13 cellular contexts compared by ENCODE assay signal in the genomic region with DNA sequence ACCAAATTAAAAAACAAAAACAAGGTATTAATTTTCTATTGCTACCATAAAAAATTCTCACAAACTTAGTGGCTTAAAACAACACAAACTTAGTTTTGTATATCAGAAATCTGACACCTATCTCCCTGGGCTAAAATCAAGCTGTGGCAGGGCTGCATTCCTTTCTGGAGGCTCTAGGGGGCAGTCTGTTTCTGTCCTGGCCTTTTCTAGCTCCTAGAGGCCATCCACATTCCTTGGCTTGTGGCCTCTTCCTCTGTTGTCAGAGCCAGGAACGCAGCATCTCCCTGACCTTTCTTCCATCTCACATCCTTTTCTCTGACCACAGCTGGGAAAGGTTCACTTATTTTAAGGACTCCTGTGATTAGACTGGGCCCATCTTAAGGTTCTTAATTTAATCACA. TPM values are rescaled to one million over a fixed set of nuclear protein-coding genes. Genes with fewer than 3 reads are reported as not detected.
DNase-seq lines count a peak whose midpoint lies in the region; ATAC-seq and TF ChIP-seq lines count a peak whose summit lies in the region.
"Had no signal": no experiment of that assay in that cellular context is flagged by ENCODE, and none has a peak within 500 bp of the region (broad histone marks: within the 10 kb centered on the region; RNA-seq: fewer than 3 reads in every experiment).

No MANE protein-coding gene starts in this region.

- H2AK5ac ChIP-seq in mesendoderm (ENCODE audit: low read length) = no peak overlapping the region

- H3K36me3 ChIP-seq in mesendoderm (ENCODE audit: control insufficient read depth, insufficient read depth, low read length) (no peaks in the 10 kb centered on the region), suprapubic skin (no peaks in the 10 kb centered on the region)
- H3K36me3 ChIP-seq: MG63 had no signal

- H4K5ac ChIP-seq in mesendoderm (ENCODE audit: low read length) = no peak overlapping the region

- no peak overlapping the region for H3K27ac ChIP-seq in HL-60 (replicated peaks)
- no peak overlapping the region for H3K27ac ChIP-seq in VCaP
- no peak overlapping the region for H3K27ac ChIP-seq in mesendoderm (ENCODE audit: low read depth, low read length)
- no peak overlapping the region for H3K27ac ChIP-seq in suprapubic skin

- ATAC-seq in activated CD4-positive, alpha-beta T cell treated with anti-CD3 and anti-CD28 coated beads for 36 hours = no peak
- ATAC-seq in GM21786 (IDR thresholded peaks at IDR 0.05; ENCODE audit: unreplicated experiment) = no peak
- ATAC-seq: naive thymus-derived CD4-positive, alpha-beta T cell had no signal

- peaks cover 3% of the 10 kb centered on the region for H3K9me3 Mint-ChIP-seq in activated CD4-positive, alpha-beta T cell treated with anti-CD3 and anti-CD28 coated beads for 36 hours (ENCODE audit: low read depth)

- peaks cover 6% of the 10 kb centered on the region for H3K9me3 ChIP-seq in suprapubic skin
- H3K9me3 ChIP-seq: MG63 had no signal

- no peak overlapping the region for H2BK5ac ChIP-seq in mesendoderm (ENCODE audit: low read length)

- peaks cover 29% of the 10 kb centered on the region for H3K4me1 Mint-ChIP-seq in activated CD4-positive, alpha-beta T cell treated with anti-CD3 and anti-CD28 coated beads for 36 hours

- H3K4me3 ChIP-seq in HL-60 (replicated peaks; ENCODE audit: insufficient read depth, low read length) (no peak overlapping the region), mesendoderm (ENCODE audit: low read length) (no peak overlapping the region), suprapubic skin (no peak overlapping the region)
- H3K4me3 ChIP-seq: MG63 had no signal

- TF ChIP-seq CTCF in HL-60 (IDR thresholded peaks at IDR 0.05; ENCODE audit: insufficient read depth, low read length) = peak; percentile 11
- TF ChIP-seq CTCF in VCaP (conservative IDR thresholded peaks at IDR 0.05) = 0 out of 2 replicates have a peak, but pooled peaks have one; percentile 23
- no peak for TF ChIP-seq CTCF in suprapubic skin (IDR thresholded peaks at IDR 0.05)

- no CpG with 5 or more reads among the region's 1 CpG for WGBS in mesendoderm (ENCODE audit: extremely low coverage, insufficient coverage, low lambda C conversion rate)
- WGBS in suprapubic skin = 84% methylated on average over 1 of the region's 1 CpG

- DNase-seq in activated CD4-positive, alpha-beta T cell treated with anti-CD3 and anti-CD28 coated beads for 36 hours = peak; percentile 50
- no peak for DNase-seq in activated CD4-positive, alpha-beta T cell treated with anti-CD3 and anti-CD28 coated beads for 1 hour
- peak in 1 of 2 experiments; percentile 47 for DNase-seq in HL-60 (ENCODE audit: low read depth in 1 of 2, low spot score in 1 of 2)
- peak; percentile 40 for DNase-seq in mesendoderm
- no peak for DNase-seq in NK-92 (lab: John Stamatoyannopoulos, UW; ENCODE audit: unreplicated experiment)
- DNase-seq in suprapubic skin (ENCODE audit: low spot score in 2 of 2) = no peak
- DNase-seq: activated effector memory CD4-positive, alpha-beta T cell treated with anti-CD3 and anti-CD28 coated beads, Interleukin-2, amount 50 U/mL, for 16 hours; effector CD8-positive, alpha-beta T cell; MG63; naive thymus-derived CD4-positive, alpha-beta T cell; stimulated activated naive CD4-positive, alpha-beta T cell treated with Interleukin-2 at 50 U/mL for 16 hours had no signal

- H3K18ac ChIP-seq in mesendoderm (ENCODE audit: low read length) = no peak overlapping the region

- no peak overlapping the region for H3K56ac ChIP-seq in mesendoderm (ENCODE audit: low read length)

- no peaks in the 10 kb centered on the region for H3K79me1 ChIP-seq in mesendoderm (ENCODE audit: low read length)

- no peak overlapping the region for H2BK120ac ChIP-seq in mesendoderm (ENCODE audit: low read depth, low read length)

- no peaks in the 10 kb centered on the region for H3K27me3 Mint-ChIP-seq in activated CD4-positive, alpha-beta T cell treated with anti-CD3 and anti-CD28 coated beads for 36 hours
- H3K27me3 Mint-ChIP-seq: naive thymus-derived CD4-positive, alpha-beta T cell had no signal

- no peak overlapping the region for H3K23ac ChIP-seq in mesendoderm (ENCODE audit: low read length)

- no peaks in the 10 kb centered on the region for H3K27me3 ChIP-seq in HL-60 (ENCODE audit: insufficient read depth, poor library complexity, severe bottlenecking)
- H3K27me3 ChIP-seq in mesendoderm (ENCODE audit: insufficient read depth, low read length, poor library complexity) = no peaks in the 10 kb centered on the region
- no peaks in the 10 kb centered on the region for H3K27me3 ChIP-seq in suprapubic skin
- H3K27me3 ChIP-seq: MG63 had no signal

- H2BK15ac ChIP-seq in mesendoderm (replicated peaks; ENCODE audit: low read depth) = no peak overlapping the region

- no peak overlapping the region for H3K9ac ChIP-seq in mesendoderm (ENCODE audit: low read length)

- no peak overlapping the region for H3K4me3 Mint-ChIP-seq in activated CD4-positive, alpha-beta T cell treated with anti-CD3 and anti-CD28 coated beads for 36 hours
- H3K4me3 Mint-ChIP-seq: naive thymus-derived CD4-positive, alpha-beta T cell had no signal

- POLR2A ChIA-PET in activated CD4-positive, alpha-beta T cell treated with anti-CD3 and anti-CD28 coated beads for 36 hours (lab: Charles Lee) = interaction anchor here (0.7 kb wide), 1 partner anchor 33 kb away, joined by 3 read pairs; no protein-coding TSS in a partner anchor

- TF ChIP-seq EP300 in suprapubic skin (IDR thresholded peaks at IDR 0.05) = no peak

- no peaks in the 10 kb centered on the region for H3K4me1 ChIP-seq in mesendoderm (ENCODE audit: control insufficient read depth, low read depth, low read length)
- no peaks in the 10 kb centered on the region for H3K4me1 ChIP-seq in suprapubic skin

- no peak for TF ChIP-seq POLR2A in suprapubic skin (IDR thresholded peaks at IDR 0.05)

- CTCF ChIA-PET in activated CD4-positive, alpha-beta T cell treated with anti-CD3 and anti-CD28 coated beads for 36 hours (lab: Charles Lee) = interaction anchor here (0.7 to 7.2 kb wide), 12 partner anchors 10 to 498 kb away, joined by 3 to 69 read pairs (median 4); partner anchors contain the start of gene MND1

- no peaks in the 10 kb centered on the region for H3K79me2 ChIP-seq in mesendoderm (ENCODE audit: control insufficient read depth, insufficient read depth, low read length)

- no peak overlapping the region for H3K27ac Mint-ChIP-seq in activated CD4-positive, alpha-beta T cell treated with anti-CD3 and anti-CD28 coated beads for 36 hours
- H3K27ac Mint-ChIP-seq: naive thymus-derived CD4-positive, alpha-beta T cell had no signal

- intact Hi-C loops in activated CD4-positive, alpha-beta T cell treated with anti-CD3 and anti-CD28 coated beads for 36 hours (cut with DNase I, micrococcal nuclease) = loop anchor here (1.0 to 5.0 kb wide), 2 partner anchors 105 to 213 kb away; no protein-coding TSS in a partner anchor

- no peaks in the 10 kb centered on the region for H3K36me3 Mint-ChIP-seq in activated CD4-positive, alpha-beta T cell treated with anti-CD3 and anti-CD28 coated beads for 36 hours (ENCODE audit: low read depth)

- H4K8ac ChIP-seq in mesendoderm (ENCODE audit: low read depth, low read length) = no peak overlapping the region

- H3K4me2 ChIP-seq in mesendoderm (ENCODE audit: low read length) = no peak overlapping the region

- H3K4ac ChIP-seq in mesendoderm (ENCODE audit: low read depth, low read length) = no peak overlapping the region

RNA-seq across cellular contexts. Expression of gene TLR2, which starts 38.9 kb away (rescaled TPM):
- total RNA-seq in activated CD4-positive, alpha-beta T cell treated with anti-CD3 and anti-CD28 coated beads for 36 hours = 1 to 10 TPM; 1.3 to 2.0 TPM
- 0.38 TPM for polyA plus RNA-seq in mesendoderm (2013, experiment 1 of 2)
- polyA plus RNA-seq in mesendoderm (2013, experiment 2 of 2) = 0.45 TPM
- total RNA-seq in suprapubic skin = 10 to 100 TPM in 2 of 4 donors, 1 to 10 TPM in 2; 8.4 to 13.1 (median 10.1) TPM

Comparison
In these comparisons a context has a peak if more than half of its experiments do, and no peak if none do; other contexts are left out.
1. DNase-seq: peak in activated CD4-positive, alpha-beta T cell treated with anti-CD3 and anti-CD28 coated beads for 36 hours (single experiment) and mesendoderm (single experiment); none in activated CD4-positive, alpha-beta T cell treated with anti-CD3 and anti-CD28 coated beads for 1 hour (single experiment), NK-92 (single experiment) and suprapubic skin (0 of 2).
2. CTCF ChIP-seq: peak in HL-60 (single experiment) and VCaP (single experiment); none in suprapubic skin (0 of 2).